In genomic region chr22:38681784-38682335, GRCh38 we compare ENCODE assay signal across 8 cellular contexts. TPM values are rescaled to one million over a fixed set of nuclear protein-coding genes. Genes with fewer than 3 reads are reported as not detected.
DNase-seq lines count a peak whose midpoint lies in the region; ATAC-seq and TF ChIP-seq lines count a peak whose summit lies in the region.

Gene TOMM22 (plus strand): TSS chr22:38681957. CDS start chr22:38681979, 22 bp downstream.

- H3K4me3 Mint-ChIP-seq in activated CD4-positive, alpha-beta T cell treated with anti-CD3 and anti-CD28 coated beads, Interleukin-2, amount 10 ng/mL, durations not matched to agents 24 days and 14 days = peak within 1 kb of the TSS; percentile 100

- intact Hi-C loops in activated CD4-positive, alpha-beta T cell treated with anti-CD3 and anti-CD28 coated beads, Interleukin-2, amount 10 ng/mL, durations not matched to agents 24 days and 14 days (cut with micrococcal nuclease) = loop anchor here (1.0 kb wide), 3 partner anchors 14 to 26 kb away; partner anchors contain the start of genes CBY1 and FAM227A

- H3K4me1 Mint-ChIP-seq in activated CD4-positive, alpha-beta T cell treated with anti-CD3 and anti-CD28 coated beads, Interleukin-2, amount 10 ng/mL, durations not matched to agents 24 days and 14 days = peaks cover 17% of the 10 kb centered on the region

- peak; percentile 71 for TF ChIP-seq CTCF in BJ (IDR thresholded peaks at IDR 0.05; ENCODE audit: insufficient read depth, low read depth, low read length)

- H3K27ac Mint-ChIP-seq in activated CD4-positive, alpha-beta T cell treated with anti-CD3 and anti-CD28 coated beads, Interleukin-2, amount 10 ng/mL, durations not matched to agents 24 days and 14 days = peak within 1 kb of the TSS; percentile 99

- no peaks in the 10 kb centered on the region for H3K9me3 Mint-ChIP-seq in activated CD4-positive, alpha-beta T cell treated with anti-CD3 and anti-CD28 coated beads, Interleukin-2, amount 10 ng/mL, durations not matched to agents 24 days and 14 days

- peak; percentile 91 for TF ChIP-seq POLR2A in GM19193 (IDR thresholded peaks at IDR 0.05; ENCODE audit: extremely low read depth, insufficient read depth, insufficient read length)

- H3K27me3 ChIP-seq in BJ (ENCODE audit: control insufficient read depth, insufficient read depth, low read length) = no peaks in the 10 kb centered on the region

- H3K27me3 Mint-ChIP-seq in activated CD4-positive, alpha-beta T cell treated with anti-CD3 and anti-CD28 coated beads, Interleukin-2, amount 10 ng/mL, durations not matched to agents 24 days and 14 days = no peaks in the 10 kb centered on the region

- DNase-seq in BJ (ENCODE audit: low read depth) (no peak), NCI-H524 treated with DMSO at 0.1 percent for 48 hours (lab: John Stamatoyannopoulos, UW) (peak; percentile 54), cortex of kidney (lab: John Stamatoyannopoulos, UW) (peak; percentile 81), left lobe of liver (ENCODE audit: low spot score) (peak; percentile 91)
- peak; percentile 96 for DNase-seq in activated CD4-positive, alpha-beta T cell treated with anti-CD3 and anti-CD28 coated beads, Interleukin-2, amount 10 ng/mL, durations not matched to agents 24 days and 14 days
- peak; percentile 79 to 82 for DNase-seq in stimulated activated CD4-positive, alpha-beta T cell treated with anti-CD3 and anti-CD28 coated beads, Interleukin-2, amount 100 ng/mL, for 48 hours

- POLR2A ChIA-PET in BJ (lab: Charles Lee) = interaction anchor here (0.6 kb wide), 1 partner anchor 80 kb away, joined by 3 read pairs; no protein-coding TSS in a partner anchor

- H3K36me3 ChIP-seq in BJ (ENCODE audit: control insufficient read depth, insufficient read depth, low read length) = peaks cover 11% of the 10 kb centered on the region

- CTCF ChIA-PET in BJ (lab: Yijun Ruan, JAX) = interaction anchor here (0.5 to 2.5 kb wide), 21 partner anchors 9 to 633 kb away, joined by 3 to 18 read pairs (median 6); partner anchors contain the start of genes GTPBP1, JOSD1 and PICK1

- ATAC-seq in HG03432 (IDR thresholded peaks at IDR 0.05; ENCODE audit: unreplicated experiment) = peak; percentile 95
- peak; percentile 99 for ATAC-seq in left lobe of liver

- H3K4me3 ChIP-seq in BJ (ENCODE audit: low read depth, low read length) = peak within 1 kb of the TSS; percentile 91

- peaks cover 42% of the 10 kb centered on the region for H3K36me3 Mint-ChIP-seq in activated CD4-positive, alpha-beta T cell treated with anti-CD3 and anti-CD28 coated beads, Interleukin-2, amount 10 ng/mL, durations not matched to agents 24 days and 14 days (ENCODE audit: low read depth)

RNA-seq across cellular contexts. Expression of gene TOMM22, which starts in this region (rescaled TPM):
- polyA plus RNA-seq in BJ (2011; rRNA removed) = 29.6 and 53.3 TPM in 2 replicates
- 21.3 and 28.2 TPM in 2 replicates for polyA minus RNA-seq in BJ (2011; rRNA and poly(A)+ RNA removed)
- total RNA-seq in activated CD4-positive, alpha-beta T cell treated with anti-CD3 and anti-CD28 coated beads, Interleukin-2, amount 10 ng/mL, durations not matched to agents 24 days and 14 days = 169 and 172 TPM in 2 replicates
- 29.0 TPM for total RNA-seq in left lobe of liver
